Comparison of ENCODE assay signal across 33 cellular contexts in the genomic region with DNA sequence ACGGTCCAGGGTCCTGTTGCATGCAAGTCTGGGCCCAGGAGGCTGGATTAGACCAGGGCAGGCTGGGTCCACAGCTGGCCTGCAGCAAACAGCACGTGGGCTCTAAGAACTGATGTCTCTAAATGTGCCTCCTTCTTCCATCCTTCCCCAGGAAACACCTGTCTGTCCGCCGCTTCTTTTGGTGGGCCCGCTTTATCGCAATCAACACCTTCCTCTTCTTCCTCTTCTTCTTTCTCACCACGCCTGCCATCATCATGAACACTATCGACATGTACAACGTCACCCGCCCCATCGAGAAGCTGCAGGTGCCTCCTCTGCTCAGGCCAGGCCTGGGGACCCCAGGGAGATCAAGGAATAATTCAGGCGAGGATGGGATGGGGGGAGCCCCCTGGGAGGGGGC. TPM values are rescaled to one million over a fixed set of nuclear protein-coding genes. Genes with fewer than 3 reads are reported as not detected.
"Had no signal": no experiment of that assay in that cellular context is flagged by ENCODE, and none has a peak within 500 bp of the region (broad histone marks: within the 10 kb centered on the region; RNA-seq: fewer than 3 reads in every experiment).

No MANE protein-coding gene starts in this region.

- H3K4me1 Mint-ChIP-seq: activated CD4-positive, alpha-beta T cell treated with anti-CD3 and anti-CD28 coated beads, Interleukin-2, amount 10 ng/mL, durations not matched to agents 24 days and 14 days; activated naive CD4-positive, alpha-beta T cell treated with anti-CD3 and anti-CD28 coated beads, Interleukin-2, amount 50 U/mL, for 24 hours; activated naive CD8-positive, alpha-beta T cell treated with anti-CD3 and anti-CD28 coated beads, Interleukin-2, amount 10 ng/mL, durations not matched to agents 7 days and 5 days; activated T-helper 17 cell treated with anti-CD3 and anti-CD28 coated beads, Interleukin-2, amount 50 U/mL, for 72 hours had no signal

- H3K27me3 ChIP-seq: ascending aorta, breast epithelium, MG63 had no signal

- H3K36me3 ChIP-seq: ascending aorta, breast epithelium, MG63, WERI-Rb-1 had no signal

- H3K9me3 Mint-ChIP-seq: activated CD4-positive, alpha-beta T cell treated with anti-CD3 and anti-CD28 coated beads, Interleukin-2, amount 10 ng/mL, durations not matched to agents 24 days and 14 days; activated CD8-positive, alpha-beta T cell treated with anti-CD3 and anti-CD28 coated beads for 36 hours; activated naive CD4-positive, alpha-beta T cell treated with anti-CD3 and anti-CD28 coated beads, Interleukin-2, amount 50 U/mL, for 24 hours; activated naive CD8-positive, alpha-beta T cell treated with anti-CD3 and anti-CD28 coated beads, Interleukin-2, amount 10 ng/mL, durations not matched to agents 7 days and 5 days; activated T-cell treated with anti-CD3 and anti-CD28 coated beads, Interleukin-2, amount 50 U/mL, for 72 hours; activated T-helper 17 cell treated with anti-CD3 and anti-CD28 coated beads, Interleukin-2, amount 50 U/mL, for 72 hours had no signal

- H3K9me3 ChIP-seq: ascending aorta, breast epithelium, MG63 had no signal

- H3K4me1 ChIP-seq: ascending aorta, breast epithelium had no signal

- ATAC-seq: activated CD8-positive, alpha-beta T cell treated with anti-CD3 and anti-CD28 coated beads for 36 hours; activated T-cell treated with anti-CD3 and anti-CD28 coated beads, Interleukin-2, amount 50 U/mL, for 72 hours; activated T-helper 17 cell treated with anti-CD3 and anti-CD28 coated beads, Interleukin-2, amount 50 U/mL, for 72 hours had no signal

- DNase-seq: activated CD4-positive, alpha-beta T cell treated with anti-CD3 and anti-CD28 coated beads, Interleukin-2, amount 10 ng/mL, durations not matched to agents 24 days and 14 days; activated CD4-positive, alpha-beta T cell treated with anti-CD3 and anti-CD28 coated beads, Interleukin-2, amount 50 U/mL, for 4 hours; activated CD8-positive, alpha-beta T cell treated with anti-CD3 and anti-CD28 coated beads for 36 hours; activated effector memory CD4-positive, alpha-beta T cell treated with anti-CD3 and anti-CD28 coated beads, Interleukin-2, amount 50 U/mL, for 16 hours; activated naive CD4-positive, alpha-beta T cell; activated naive CD8-positive, alpha-beta T cell treated with anti-CD3 and anti-CD28 coated beads, Interleukin-2, amount 10 ng/mL, durations not matched to agents 7 days and 5 days; activated T-cell treated with anti-CD3 and anti-CD28 coated beads, Interleukin-2, amount 50 U/mL, for 1 hour; activated T-cell treated with anti-CD3 and anti-CD28 coated beads, Interleukin-2, amount 50 U/mL, for 72 hours; amygdala; MG63; MV-4-11; NCI-H1092 treated with DMSO at 0.1 percent for 48 hours; NCI-H1417; NCI-H146; NCI-H187; NCI-H2029 treated with DMSO at 0.1 percent for 48 hours; NCI-H2107; NCI-H2171; NCI-H510A; NCI-H526; NCI-H748 treated with DMSO at 0.1 percent for 48 hours; NK-92 treated with Interleukin-12 subunit alpha and Interleukin-12 subunit beta, amount 100 ng/mL, for 24 hours; Right ventricle myocardium superior; T1000; WERI-Rb-1 had no signal

- H3K4me3 Mint-ChIP-seq: activated CD4-positive, alpha-beta T cell treated with anti-CD3 and anti-CD28 coated beads, Interleukin-2, amount 10 ng/mL, durations not matched to agents 24 days and 14 days; activated CD8-positive, alpha-beta T cell treated with anti-CD3 and anti-CD28 coated beads for 36 hours; activated naive CD4-positive, alpha-beta T cell treated with anti-CD3 and anti-CD28 coated beads, Interleukin-2, amount 50 U/mL, for 24 hours; activated naive CD8-positive, alpha-beta T cell treated with anti-CD3 and anti-CD28 coated beads, Interleukin-2, amount 10 ng/mL, durations not matched to agents 7 days and 5 days; activated T-cell treated with anti-CD3 and anti-CD28 coated beads, Interleukin-2, amount 50 U/mL, for 72 hours; activated T-helper 17 cell treated with anti-CD3 and anti-CD28 coated beads, Interleukin-2, amount 50 U/mL, for 72 hours had no signal

- H3K27me3 Mint-ChIP-seq: activated CD4-positive, alpha-beta T cell treated with anti-CD3 and anti-CD28 coated beads, Interleukin-2, amount 10 ng/mL, durations not matched to agents 24 days and 14 days; activated CD8-positive, alpha-beta T cell treated with anti-CD3 and anti-CD28 coated beads for 36 hours; activated naive CD8-positive, alpha-beta T cell treated with anti-CD3 and anti-CD28 coated beads, Interleukin-2, amount 10 ng/mL, durations not matched to agents 7 days and 5 days had no signal

- H3K27ac Mint-ChIP-seq: activated CD4-positive, alpha-beta T cell treated with anti-CD3 and anti-CD28 coated beads, Interleukin-2, amount 10 ng/mL, durations not matched to agents 24 days and 14 days; activated CD8-positive, alpha-beta T cell treated with anti-CD3 and anti-CD28 coated beads for 36 hours; activated naive CD4-positive, alpha-beta T cell treated with anti-CD3 and anti-CD28 coated beads, Interleukin-2, amount 50 U/mL, for 24 hours; activated naive CD8-positive, alpha-beta T cell treated with anti-CD3 and anti-CD28 coated beads, Interleukin-2, amount 10 ng/mL, durations not matched to agents 7 days and 5 days; activated T-cell treated with anti-CD3 and anti-CD28 coated beads, Interleukin-2, amount 50 U/mL, for 72 hours; activated T-helper 17 cell treated with anti-CD3 and anti-CD28 coated beads, Interleukin-2, amount 50 U/mL, for 72 hours had no signal

- H3K4me3 ChIP-seq: ascending aorta, breast epithelium, MG63 had no signal

- H3K27ac ChIP-seq: ascending aorta, breast epithelium, WERI-Rb-1 had no signal

- H3K36me3 Mint-ChIP-seq: activated naive CD4-positive, alpha-beta T cell treated with anti-CD3 and anti-CD28 coated beads, Interleukin-2, amount 50 U/mL, for 24 hours; activated naive CD8-positive, alpha-beta T cell treated with anti-CD3 and anti-CD28 coated beads, Interleukin-2, amount 10 ng/mL, durations not matched to agents 7 days and 5 days had no signal

RNA-seq across cellular contexts. Expression of gene NGB, which starts 28.3 kb away (rescaled TPM):
- total RNA-seq: activated CD4-positive, alpha-beta T cell treated with anti-CD3 and anti-CD28 coated beads, Interleukin-2, amount 10 ng/mL, durations not matched to agents 24 days and 14 days; activated CD8-positive, alpha-beta memory T cell treated with anti-CD3 and anti-CD28 coated beads for 36 hours; activated CD8-positive, alpha-beta T cell treated with anti-CD3 and anti-CD28 coated beads for 36 hours; activated naive CD8-positive, alpha-beta T cell treated with anti-CD3 and anti-CD28 coated beads, Interleukin-2, amount 10 ng/mL, durations not matched to agents 7 days and 5 days; activated T-cell treated with anti-CD3 and anti-CD28 coated beads, Interleukin-2, amount 50 U/mL, for 72 hours; activated T-helper 17 cell treated with anti-CD3 and anti-CD28 coated beads, Interleukin-2, amount 50 U/mL, for 72 hours; ascending aorta; breast epithelium; cardiac septum; Right ventricle myocardium superior; T-helper 1 cell treated with Interleukin-12 subunit alpha and Interleukin-12 subunit beta and Interleukin-4 antibody, amounts not matched to agents 30 ng/mL and 1 ng/mL, for 36 hours; T-helper 2 cell treated with Interferon-gamma antibody and Interleukin-4, amounts not matched to agents 100 ng/mL and 5 ng/mL, for 36 hours had no signal
